In the genomic region with DNA sequence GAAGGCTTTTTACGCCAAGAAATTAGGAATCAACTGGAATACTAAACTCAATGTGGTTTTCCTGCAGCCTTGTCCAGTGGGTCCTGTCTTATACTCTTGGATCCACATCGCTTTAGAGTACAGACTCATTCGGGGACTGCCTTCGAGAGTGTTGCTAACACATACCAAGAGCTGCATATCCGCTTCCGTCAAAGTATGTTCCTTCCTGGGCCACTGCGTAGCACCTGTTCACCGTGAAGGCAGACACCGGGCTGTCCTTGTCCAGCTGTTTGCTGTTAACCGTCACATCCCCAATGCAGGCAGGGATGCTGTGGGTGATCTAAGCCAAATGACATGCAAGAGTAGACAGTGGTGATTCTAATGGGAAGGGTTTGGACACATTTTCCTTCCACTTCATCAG, we compare ENCODE assay signal across 27 cellular contexts.
"Had no signal": no experiment of that assay in that cellular context is flagged by ENCODE, and none has a peak within 500 bp of the region (broad histone marks: within the 10 kb centered on the region; RNA-seq: fewer than 3 reads in every experiment).

No MANE protein-coding gene starts in this region.

- H3K4me3 Mint-ChIP-seq: activated naive CD8-positive, alpha-beta T cell; brain; effector memory CD8-positive, alpha-beta T cell; immature natural killer cell; nephron; stimulated activated naive B cell treated with anti-CD40 and anti-IgM and Interleukin-4, amounts not matched to agents 10 μg/mL and 1 μg/mL and 100 μg/mL, for 72 hours had no signal

- H3K4me1 ChIP-seq: left ventricle myocardium inferior, right lobe of liver, thyroid gland, upper lobe of right lung had no signal

- ATAC-seq: effector memory CD8-positive, alpha-beta T cell; right lobe of liver; stimulated activated naive B cell treated with anti-CD40 and anti-IgM and Interleukin-4, amounts not matched to agents 10 μg/mL and 1 μg/mL and 100 μg/mL, for 72 hours; upper lobe of right lung had no signal

- DNase-seq: activated CD4-positive, alpha-beta T cell treated with anti-CD3 and anti-CD28 coated beads for 4 hours; activated CD4-positive, alpha-beta T cell treated with anti-CD3 and anti-CD28 coated beads, Interleukin-2, amount 50 U/mL, for 4 hours; activated CD4-positive, CD25-positive, alpha-beta regulatory T cell; activated effector memory CD4-positive, alpha-beta T cell treated with Interleukin-2 at 50 U/mL for 16 hours; activated naive CD4-positive, alpha-beta T cell treated with Interleukin-2 at 50 U/mL for 16 hours; activated T-cell treated with anti-CD3 and anti-CD28 coated beads for 4 hours; aorta; cortex of kidney; effector memory CD8-positive, alpha-beta T cell; erythroblast; head of caudate nucleus; hypothalamus; immature natural killer cell; left ventricle myocardium inferior; mesendoderm; ovary; right lobe of liver; stimulated activated naive B cell treated with anti-CD40 and anti-IgM and Interleukin-4, amounts not matched to agents 10 μg/mL and 1 μg/mL and 100 μg/mL, for 72 hours; stomach; thyroid gland; upper lobe of right lung had no signal

- H3K36me3 ChIP-seq: left ventricle myocardium inferior, ovary, right lobe of liver, stomach, thyroid gland, upper lobe of right lung had no signal

- H3K27me3 ChIP-seq: ovary, right lobe of liver, stomach, thyroid gland, upper lobe of right lung had no signal

- H3K4me1 Mint-ChIP-seq: brain, immature natural killer cell, nephron had no signal

- H3K9me3 Mint-ChIP-seq: brain; nephron; stimulated activated naive B cell treated with anti-CD40 and anti-IgM and Interleukin-4, amounts not matched to agents 10 μg/mL and 1 μg/mL and 100 μg/mL, for 72 hours had no signal

- H3K36me3 Mint-ChIP-seq: activated naive CD8-positive, alpha-beta T cell; immature natural killer cell; stimulated activated naive B cell treated with anti-CD40 and anti-IgM and Interleukin-4, amounts not matched to agents 10 μg/mL and 1 μg/mL and 100 μg/mL, for 72 hours had no signal

- H3K27ac ChIP-seq: left ventricle myocardium inferior, ovary, right lobe of liver, skin epidermis, thyroid gland, upper lobe of right lung had no signal

- H3K4me3 ChIP-seq: left ventricle myocardium inferior, lung, ovary, right lobe of liver, skin epidermis, stomach, thyroid gland, upper lobe of right lung had no signal

- H3K27me3 Mint-ChIP-seq: activated naive CD8-positive, alpha-beta T cell; effector memory CD8-positive, alpha-beta T cell; progenitor cell of endocrine pancreas; stimulated activated naive B cell treated with anti-CD40 and anti-IgM and Interleukin-4, amounts not matched to agents 10 μg/mL and 1 μg/mL and 100 μg/mL, for 72 hours had no signal

- H3K27ac Mint-ChIP-seq: activated naive CD8-positive, alpha-beta T cell; effector memory CD8-positive, alpha-beta T cell; immature natural killer cell; nephron; stimulated activated naive B cell treated with anti-CD40 and anti-IgM and Interleukin-4, amounts not matched to agents 10 μg/mL and 1 μg/mL and 100 μg/mL, for 72 hours had no signal

- H3K9me3 ChIP-seq: left ventricle myocardium inferior, ovary, right lobe of liver, stomach, thyroid gland, upper lobe of right lung had no signal
